In the genomic region with DNA sequence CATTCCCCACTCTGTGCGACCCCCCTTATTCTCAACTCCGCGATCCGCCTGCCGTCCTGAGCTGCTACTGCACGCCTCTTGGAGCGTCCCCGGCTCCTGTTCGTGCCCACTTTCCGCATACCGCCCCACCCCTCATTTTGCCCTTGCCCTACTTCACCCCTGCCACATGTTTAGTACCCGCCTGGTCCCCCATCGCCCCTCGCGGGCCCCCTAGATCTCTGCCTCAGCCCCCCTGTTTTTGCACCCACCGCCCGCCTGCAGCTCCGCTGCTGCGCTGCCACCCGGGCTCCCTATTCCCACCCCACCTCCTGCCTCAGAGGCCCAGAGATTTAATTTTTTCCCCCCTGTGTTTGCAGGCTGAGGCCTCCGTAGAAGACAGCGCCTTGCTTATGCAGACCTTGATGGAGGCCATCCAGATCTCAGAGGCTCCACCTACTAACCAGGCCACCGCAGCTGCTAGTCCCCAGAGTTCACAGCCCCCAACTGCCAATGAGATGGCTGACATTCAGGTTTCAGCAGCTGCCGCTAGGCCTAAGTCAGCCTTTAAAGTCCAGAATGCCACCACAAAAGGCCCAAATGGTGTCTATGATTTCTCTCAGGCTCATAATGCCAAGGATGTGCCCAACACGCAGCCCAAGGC, we compare ENCODE assay signal across 8 cellular contexts. TPM values are rescaled to one million over a fixed set of nuclear protein-coding genes. Genes with fewer than 3 reads are reported as not detected.
DNase-seq lines count a peak whose midpoint lies in the region; ATAC-seq and TF ChIP-seq lines count a peak whose summit lies in the region.

No MANE protein-coding gene starts in this region.

- TF ChIP-seq POLR2A in stomach (IDR thresholded peaks at IDR 0.05), result no peak

- in situ Hi-C loops in brain microvascular endothelial cell (cut with HindIII; ENCODE audit: low pct_ligation_motif_present, low sequenced_read_pairs) (no loop called here), ACHN (cut with HindIII; ENCODE audit: low pct_ligation_motif_present, low pct_unique_long_range_greater_than_20kb, low sequenced_read_pairs) (no loop called here)

- peaks cover 0 to 31% (median 14%) of the 10 kb centered on the region in 4 donors for H3K4me1 ChIP-seq in stomach

- DNase-seq in GM06990 (ENCODE audit: extremely low read depth, insufficient read length) (peak; percentile 31), MG63 (peak; percentile 7), brain microvascular endothelial cell (no peak), kidney epithelial cell (ENCODE audit: low read depth) (no peak), stomach (no peak), ACHN (no peak)
- no peak for DNase-seq in activated CD4-positive, alpha-beta T cell treated with anti-CD3 and anti-CD28 coated beads, Interleukin-2, amount 50 U/mL, for 48 hours

- TF ChIP-seq EP300 in stomach (IDR thresholded peaks at IDR 0.05), result no peak

- TF ChIP-seq CTCF in GM06990 (IDR thresholded peaks at IDR 0.05; ENCODE audit: insufficient read depth, low read length, poor library complexity, severe bottlenecking) (no peak), brain microvascular endothelial cell (IDR thresholded peaks at IDR 0.05; ENCODE audit: low read depth, low read length, missing control alignments) (peak; percentile 39), kidney epithelial cell (IDR thresholded peaks at IDR 0.05; ENCODE audit: insufficient read depth, low read length, poor library complexity, severe bottlenecking) (no peak), stomach (IDR thresholded peaks at IDR 0.05) (no peak)

- intact Hi-C loops in stomach (cut with DNase I; ENCODE audit: low total_unique reads), result no loop called here

- no peaks in the 10 kb centered on the region for H3K9me3 ChIP-seq in MG63
- H3K9me3 ChIP-seq in stomach, result peaks cover 0 to 8% (median 0%) of the 10 kb centered on the region in 4 donors

- H3K36me3 ChIP-seq in GM06990 (ENCODE audit: control insufficient read depth, insufficient read depth, low read length) (peaks cover 3% of the 10 kb centered on the region), MG63 (peaks cover 12% of the 10 kb centered on the region), brain microvascular endothelial cell (replicated peaks) (peaks cover 36% of the 10 kb centered on the region), kidney epithelial cell (ENCODE audit: control insufficient read depth, insufficient read depth, low read length) (peaks cover 3% of the 10 kb centered on the region), stomach (peaks cover 0 to 36% (median 32%) of the 10 kb centered on the region in 4 donors)

- peak; percentile 50 for ATAC-seq in GM21381 (IDR thresholded peaks at IDR 0.05; ENCODE audit: unreplicated experiment)

- H3K4me3 ChIP-seq in GM06990 (replicated peaks; ENCODE audit: low read depth, low read length) (peak overlapping the region; percentile 74), MG63 (peak overlapping the region; percentile 64), brain microvascular endothelial cell (ENCODE audit: low read depth, low read length) (peak overlapping the region; percentile 79), kidney epithelial cell (ENCODE audit: low read depth, low read length) (peak overlapping the region; percentile 54), stomach (peak overlapping the region; percentile 51 to 58 (median 56))

- H3K27ac ChIP-seq in brain microvascular endothelial cell, result peak overlapping the region; percentile 88
- peak overlapping the region; percentile 33 to 87 (median 81) for H3K27ac ChIP-seq in stomach

- WGBS in stomach, 5 donors, result 2 to 39% (median 13%) methylated on average over 21 to 25 of the region's 25 CpGs

- H3K27me3 ChIP-seq in GM06990 (replicated peaks; ENCODE audit: control insufficient read depth, insufficient read depth, low read length) (no peaks in the 10 kb centered on the region), MG63 (no peaks in the 10 kb centered on the region), brain microvascular endothelial cell (replicated peaks) (no peaks in the 10 kb centered on the region), kidney epithelial cell (ENCODE audit: control insufficient read depth, insufficient read depth, low read length) (no peaks in the 10 kb centered on the region), stomach (no peaks in the 10 kb centered on the region)

RNA-seq across cellular contexts. Expression of gene MAGED1, which starts 1.4 kb away (rescaled TPM):
- 118 and 121 TPM in 2 replicates for total RNA-seq in MG63 (2014; rRNA removed; shearing (Covaris generic); ENCODE audit: low replicate concordance)
- total RNA-seq in kidney epithelial cell (71.8 and 79.9 TPM in 2 replicates), stomach (10 to 100 TPM; 15.2 to 87.6 (median 57.6) TPM)
- 10 to 100 TPM; 24.5 to 47.7 (median 35.8) TPM for polyA plus RNA-seq in stomach

Comparison
In these comparisons a context has a peak if more than half of its experiments do, and no peak if none do; other contexts are left out.
1. DNase-seq: peak in GM06990 (single experiment) and MG63 (single experiment); none in brain microvascular endothelial cell (single experiment), kidney epithelial cell (single experiment), stomach (single experiment), activated CD4-positive, alpha-beta T cell treated with anti-CD3 and anti-CD28 coated beads, Interleukin-2, amount 50 U/mL, for 48 hours (0 of 2) and ACHN (single experiment).
2. Peak in every context shown above with its lines, with median percentiles within 50 percentile points of each other: H3K4me3 ChIP-seq.